ENCODE assay signal across 28 cellular contexts in genomic region chr6:74567891-74568290, GRCh38.
"Had no signal": no experiment of that assay in that cellular context is flagged by ENCODE, and none has a peak within 500 bp of the region (broad histone marks: within the 10 kb centered on the region; RNA-seq: fewer than 3 reads in every experiment).

No MANE protein-coding gene starts in this region.

- H3K4me3 Mint-ChIP-seq: dendritic cell treated with granulocyte-macrophage colony-stimulating factor and Interleukin-4, amounts not matched to agents 40 ng/mL and 50 ng/mL, for 4 days; effector memory CD8-positive, alpha-beta T cell; endodermal cell had no signal

- H3K27me3 ChIP-seq: colonic mucosa, esophagus muscularis mucosa, esophagus squamous epithelium, foreskin keratinocyte, gastrocnemius medialis, gastroesophageal sphincter, heart left ventricle, heart right ventricle had no signal

- H3K27me3 Mint-ChIP-seq: dendritic cell treated with granulocyte-macrophage colony-stimulating factor and Interleukin-4, amounts not matched to agents 40 ng/mL and 50 ng/mL, for 4 days; effector memory CD8-positive, alpha-beta T cell had no signal

- H3K4me1 Mint-ChIP-seq: endodermal cell had no signal

- DNase-seq: colonic mucosa; cortex of kidney; dermis blood vessel endothelial cell; dorsolateral prefrontal cortex; effector CD4-positive, alpha-beta T cell; effector CD8-positive, alpha-beta T cell; effector memory CD8-positive, alpha-beta T cell; endodermal cell; erythroblast; esophagus squamous epithelium; foreskin fibroblast; foreskin keratinocyte; foreskin melanocyte; gastrocnemius medialis; glutamatergic neuron; head of caudate nucleus; heart left ventricle; heart right ventricle had no signal

- H3K27ac ChIP-seq: colonic mucosa, coronary artery, dorsolateral prefrontal cortex, epithelial cell of prostate, esophagus muscularis mucosa, esophagus squamous epithelium, foreskin keratinocyte, gastrocnemius medialis, gastroesophageal sphincter, heart left ventricle, heart right ventricle had no signal

- H3K4me1 ChIP-seq: colonic mucosa, esophagus squamous epithelium, foreskin keratinocyte, gastrocnemius medialis, heart right ventricle had no signal

- H3K4me3 ChIP-seq: colonic mucosa, coronary artery, dorsolateral prefrontal cortex, esophagus muscularis mucosa, esophagus squamous epithelium, gastrocnemius medialis, gastroesophageal sphincter, heart left ventricle, heart right ventricle had no signal

- H3K9me3 ChIP-seq: colonic mucosa, esophagus muscularis mucosa, esophagus squamous epithelium, gastrocnemius medialis, gastroesophageal sphincter, heart left ventricle, heart right ventricle had no signal

- H3K36me3 ChIP-seq: colonic mucosa, esophagus muscularis mucosa, esophagus squamous epithelium, gastrocnemius medialis, gastroesophageal sphincter, heart left ventricle, heart right ventricle had no signal

- H3K27ac Mint-ChIP-seq: dendritic cell treated with granulocyte-macrophage colony-stimulating factor and Interleukin-4, amounts not matched to agents 40 ng/mL and 50 ng/mL, for 4 days; effector memory CD8-positive, alpha-beta T cell; endodermal cell had no signal

- H3K9me3 Mint-ChIP-seq: dendritic cell treated with granulocyte-macrophage colony-stimulating factor and Interleukin-4, amounts not matched to agents 40 ng/mL and 50 ng/mL, for 4 days; endodermal cell had no signal

- FAIRE-seq: colon, endometrium, endothelial cell of umbilical vein, frontal cortex had no signal

- ATAC-seq: effector memory CD8-positive, alpha-beta T cell; esophagus mucosa; foreskin keratinocyte; gastrocnemius medialis; gastroesophageal sphincter; heart left ventricle; heart right ventricle had no signal
